In the genomic region with DNA sequence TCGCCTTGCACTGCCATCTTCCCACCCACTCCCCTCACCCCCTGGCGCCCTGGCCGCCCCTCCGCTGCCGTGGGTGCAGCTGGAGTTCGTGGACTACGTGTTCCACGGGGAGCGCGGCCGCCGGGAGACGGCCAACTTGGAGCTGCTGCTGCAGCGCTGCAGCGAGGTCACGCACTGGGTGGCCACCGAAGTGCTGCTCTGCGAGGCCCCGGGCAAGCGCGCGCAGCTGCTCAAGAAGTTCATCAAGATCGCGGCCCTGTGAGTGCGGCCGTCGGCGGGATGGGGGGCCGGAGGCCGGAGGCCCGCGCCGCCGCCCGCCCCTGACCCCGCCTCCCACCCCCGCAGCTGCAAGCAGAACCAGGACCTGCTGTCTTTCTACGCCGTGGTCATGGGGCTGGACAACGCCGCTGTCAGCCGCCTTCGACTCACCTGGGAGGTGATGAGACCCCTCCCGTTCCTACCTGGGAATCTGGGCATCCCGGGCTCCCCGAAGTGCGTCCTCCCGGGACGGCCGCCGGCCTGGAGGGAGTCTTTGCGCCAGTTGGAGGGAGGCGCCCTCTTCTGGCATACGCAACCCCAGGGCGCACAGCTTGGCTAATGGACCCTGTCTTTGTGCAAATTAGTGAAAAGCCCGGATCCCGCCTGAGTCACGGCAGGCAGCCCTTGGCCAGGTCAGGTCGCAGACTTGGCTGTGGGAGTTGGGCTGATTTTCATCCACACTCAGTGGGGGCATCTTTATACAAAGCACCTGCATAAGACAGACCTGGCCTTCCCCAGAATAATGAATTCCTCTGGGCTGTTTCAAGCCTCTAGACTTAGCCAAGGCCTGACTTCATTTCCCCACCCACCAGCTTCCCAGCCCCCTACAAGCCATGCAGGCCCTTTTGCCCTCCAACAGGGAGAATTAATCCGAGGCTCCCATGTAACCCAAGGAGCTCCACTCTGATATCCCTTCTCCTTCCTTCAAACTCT, we compare ENCODE assay signal across 8 cellular contexts. TPM values are rescaled to one million over a fixed set of nuclear protein-coding genes. Genes with fewer than 3 reads are reported as not detected.
DNase-seq lines count a peak whose midpoint lies in the region; ATAC-seq and TF ChIP-seq lines count a peak whose summit lies in the region.

No MANE protein-coding gene starts in this region.

- peak; percentile 58 for DNase-seq in RWPE1 (ENCODE audit: low spot score)
- DNase-seq in activated naive CD4-positive, alpha-beta T cell treated with anti-CD3 and anti-CD28 coated beads for 36 hours: peak; percentile 79
- DNase-seq in globus pallidus (ENCODE audit: low spot score): peak; percentile 65
- peak; percentile 59 for DNase-seq in occipital lobe (lab: John Stamatoyannopoulos, UW)
- DNase-seq in superior temporal gyrus (ENCODE audit: extremely low spot score): peak; percentile 69

- ATAC-seq in GM18505 (IDR thresholded peaks at IDR 0.05; ENCODE audit: unreplicated experiment) (peak; percentile 59), HG03439 (IDR thresholded peaks at IDR 0.05; ENCODE audit: unreplicated experiment) (peak; percentile 80)

- POLR2A ChIA-PET in RWPE1 (lab: Yijun Ruan, JAX; ENCODE audit: low non-redundant PET): no interaction called here

- TF ChIP-seq CTCF in 22Rv1 (IDR thresholded peaks at IDR 0.05) (peak; percentile 85), RWPE1 (conservative IDR thresholded peaks at IDR 0.05; ENCODE audit: low read depth) (peak; percentile 84)

- TF ChIP-seq POLR2A in GM18505 (IDR thresholded peaks at IDR 0.05; ENCODE audit: borderline replicate concordance, extremely low read depth, insufficient read depth, insufficient read length): peak; percentile 25

- H3K27ac Mint-ChIP-seq in activated naive CD4-positive, alpha-beta T cell treated with anti-CD3 and anti-CD28 coated beads for 36 hours: no peak overlapping the region

- CTCF ChIA-PET in RWPE1 (lab: Yijun Ruan, JAX): interaction anchor here (1.0 to 1.6 kb wide), 3 partner anchors 13 to 152 kb away, joined by 3 to 7 read pairs (median 4); no protein-coding TSS in a partner anchor
- CTCF ChIA-PET in activated naive CD4-positive, alpha-beta T cell treated with anti-CD3 and anti-CD28 coated beads for 36 hours (lab: Charles Lee): interaction anchor here (0.5 to 5.7 kb wide), 18 partner anchors 8 to 186 kb away, joined by 3 to 82 read pairs (median 4); a partner anchor contains a TSS

- H3K27me3 Mint-ChIP-seq in activated naive CD4-positive, alpha-beta T cell treated with anti-CD3 and anti-CD28 coated beads for 36 hours (ENCODE audit: low read depth): no peaks in the 10 kb centered on the region

- intact Hi-C loops in activated naive CD4-positive, alpha-beta T cell treated with anti-CD3 and anti-CD28 coated beads for 36 hours (cut with micrococcal nuclease): loop anchor here (1.0 kb wide), 2 partner anchors 78 to 178 kb away; no protein-coding TSS in a partner anchor

- peak overlapping the region; percentile 82 for H3K4me3 Mint-ChIP-seq in activated naive CD4-positive, alpha-beta T cell treated with anti-CD3 and anti-CD28 coated beads for 36 hours

- peaks cover 7% of the 10 kb centered on the region for H3K4me1 Mint-ChIP-seq in activated naive CD4-positive, alpha-beta T cell treated with anti-CD3 and anti-CD28 coated beads for 36 hours (ENCODE audit: low read depth)

- no peak overlapping the region for H3K27ac ChIP-seq in 22Rv1
- peak overlapping the region; percentile 18; the same call in 1 of the 2 replicates for H3K27ac ChIP-seq in RWPE1

- no peaks in the 10 kb centered on the region for H3K36me3 Mint-ChIP-seq in activated naive CD4-positive, alpha-beta T cell treated with anti-CD3 and anti-CD28 coated beads for 36 hours (ENCODE audit: low read depth)

- no peaks in the 10 kb centered on the region for H3K9me3 Mint-ChIP-seq in activated naive CD4-positive, alpha-beta T cell treated with anti-CD3 and anti-CD28 coated beads for 36 hours

RNA-seq across cellular contexts. Expression of a gene that starts 14.3 kb away (rescaled TPM):
- total RNA-seq in activated naive CD4-positive, alpha-beta T cell treated with anti-CD3 and anti-CD28 coated beads for 36 hours: 1 to 10 TPM; 3.1 to 4.0 TPM
- 17.0 TPM for total RNA-seq in occipital lobe

RNA-seq across cellular contexts. Expression of a gene that starts 27.6 kb away (rescaled TPM):
- total RNA-seq in activated naive CD4-positive, alpha-beta T cell treated with anti-CD3 and anti-CD28 coated beads for 36 hours: 10 to 100 TPM; 12.3 to 13.0 TPM
- 8.0 TPM for total RNA-seq in occipital lobe

RNA-seq across cellular contexts. Expression of a gene that starts 51.2 kb away (rescaled TPM):
- 100 to 1,000 TPM; 104 TPM for total RNA-seq in activated naive CD4-positive, alpha-beta T cell treated with anti-CD3 and anti-CD28 coated beads for 36 hours
- total RNA-seq in occipital lobe: 43.8 TPM
